Comparison of ENCODE assay signal across 8 cellular contexts in genomic region chr10:43574906-43575305, GRCh38. TPM values are rescaled to one million over a fixed set of nuclear protein-coding genes. Genes with fewer than 3 reads are reported as not detected.
A peak's percentile ranks its signal among the peaks of the same experiment; 100 is the strongest.
DNase-seq lines count a peak whose midpoint lies in the region; ATAC-seq and TF ChIP-seq lines count a peak whose summit lies in the region.

No MANE protein-coding gene starts in this region.

- DNase-seq in activated T-cell treated with anti-CD3 and anti-CD28 coated beads, Interleukin-2, amount 50 U/mL, for 24 hours: no peak
- DNase-seq in activated T-cell treated with anti-CD3 and anti-CD28 coated beads, Interleukin-2, amount 50 U/mL, for 1 hour: no peak
- no peak for DNase-seq in ascending aorta (ENCODE audit: low spot score in 2 of 2)
- no peak for DNase-seq in lower lobe of right lung
- no peak for DNase-seq in tibial artery
- no peak for DNase-seq in NCI-H345 treated with DMSO at 0.1 percent for 48 hours (lab: John Stamatoyannopoulos, UW; ENCODE audit: unreplicated experiment)
- DNase-seq in GDM1 (lab: John Stamatoyannopoulos, UW): no peak

- H3K27ac ChIP-seq in ascending aorta (peak overlapping the region; percentile 71 to 80), lower lobe of right lung (peak overlapping the region; percentile 75), tibial artery (peak overlapping the region; percentile 71 to 84)

- peak overlapping the region; percentile 75 for H3K4me3 Mint-ChIP-seq in activated T-cell treated with anti-CD3 and anti-CD28 coated beads, Interleukin-2, amount 50 U/mL, for 24 hours

- H3K9me3 ChIP-seq in ascending aorta (no peaks in the 10 kb centered on the region), lower lobe of right lung (no peaks in the 10 kb centered on the region), tibial artery (no peaks in the 10 kb centered on the region)

- H3K9me3 Mint-ChIP-seq in activated T-cell treated with anti-CD3 and anti-CD28 coated beads, Interleukin-2, amount 50 U/mL, for 24 hours: peaks cover 45% of the 10 kb centered on the region

- H3K27ac Mint-ChIP-seq in activated T-cell treated with anti-CD3 and anti-CD28 coated beads, Interleukin-2, amount 50 U/mL, for 24 hours: peak overlapping the region; percentile 84

- H3K36me3 ChIP-seq in ascending aorta (no peaks in the 10 kb centered on the region), lower lobe of right lung (no peaks in the 10 kb centered on the region), tibial artery (peaks cover 0 to 5% (median 4%) of the 10 kb centered on the region in 3 donors)

- ATAC-seq in lower lobe of right lung (no peak), HG02642 (IDR thresholded peaks at IDR 0.05; ENCODE audit: poor library complexity, unreplicated experiment) (no peak)

- H3K4me1 ChIP-seq in ascending aorta: no peaks in the 10 kb centered on the region
- peaks cover 7% of the 10 kb centered on the region for H3K4me1 ChIP-seq in lower lobe of right lung
- peaks cover 0 to 10% (median 5%) of the 10 kb centered on the region in 4 donors for H3K4me1 ChIP-seq in tibial artery

- H3K4me3 ChIP-seq in ascending aorta: peak overlapping the region; percentile 74 to 78
- H3K4me3 ChIP-seq in lower lobe of right lung: peak overlapping the region; percentile 64
- peak overlapping the region; percentile 61 to 80 for H3K4me3 ChIP-seq in tibial artery

- peaks cover 44% of the 10 kb centered on the region for H3K36me3 Mint-ChIP-seq in activated T-cell treated with anti-CD3 and anti-CD28 coated beads, Interleukin-2, amount 50 U/mL, for 24 hours (ENCODE audit: low read depth)

- TF ChIP-seq CTCF in ascending aorta (IDR thresholded peaks at IDR 0.05) (no peak), lower lobe of right lung (IDR thresholded peaks at IDR 0.05) (no peak), tibial artery (IDR thresholded peaks at IDR 0.05) (no peak)

- intact Hi-C loops in ascending aorta (cut with DNase I) (loop anchor here (1.0 to 10.0 kb wide), 5 partner anchors 32 to 790 kb away; partner anchors contain the start of genes BMS1, CSGALNACT2, ZNF32 and ZNF485), lower lobe of right lung (cut with DNase I) (no loop called here), tibial artery (cut with DNase I; ENCODE audit: low total_unique reads) (no loop called here)

- H3K27me3 Mint-ChIP-seq in activated T-cell treated with anti-CD3 and anti-CD28 coated beads, Interleukin-2, amount 50 U/mL, for 24 hours: no peaks in the 10 kb centered on the region

- H3K4me1 Mint-ChIP-seq in activated T-cell treated with anti-CD3 and anti-CD28 coated beads, Interleukin-2, amount 50 U/mL, for 24 hours (ENCODE audit: low read depth): peaks cover 58% of the 10 kb centered on the region

- H3K27me3 ChIP-seq in ascending aorta: no peaks in the 10 kb centered on the region
- no peaks in the 10 kb centered on the region for H3K27me3 ChIP-seq in lower lobe of right lung (ENCODE audit: low read depth)
- H3K27me3 ChIP-seq in tibial artery: no peaks in the 10 kb centered on the region

RNA-seq across cellular contexts. Expression of gene ZNF239, which starts 0.5 kb away (rescaled TPM):
- total RNA-seq in ascending aorta: 7.1 TPM
- 2.1 TPM for total RNA-seq in lower lobe of right lung

RNA-seq across cellular contexts. Expression of gene ZNF485, which starts 31.3 kb away (rescaled TPM):
- total RNA-seq in ascending aorta (0.43 TPM), lower lobe of right lung (3.5 TPM)
